ENCODE assay signal across 1 cellular context in genomic region chr12:6336079-6336858, GRCh38.
A peak's percentile ranks its signal among the peaks of the same experiment; 100 is the strongest.
TF ChIP-seq lines count a peak whose summit lies in the region.

No MANE protein-coding gene starts in this region.

TF ChIP-seq in K562, 482 proteins besides CTCF, POLR2A, EP300 and RAD21 (continued from another document and continues in another):
- TF ChIP-seq ZNF318 (IDR thresholded peaks at IDR 0.05; ENCODE audit: borderline replicate concordance in 1 of 2, low read depth in 1 of 2) (peak in 1 of 2 experiments; percentile 61; a peak in 1 of 4 replicates), ETV1 (tag; conservative IDR thresholded peaks at IDR 0.05; ENCODE audit: low read depth) (peak; percentile 36), MAFG (tag; conservative IDR thresholded peaks at IDR 0.05) (peak; percentile 99), VEZF1 (CRISPR knock-in tag; IDR thresholded peaks at IDR 0.05) (peak; percentile 81), MTF1 (CRISPR knock-in tag; IDR thresholded peaks at IDR 0.05; ENCODE audit: borderline replicate concordance) (no peak), ZNF134 (CRISPR knock-in tag; conservative IDR thresholded peaks at IDR 0.05) (no peak), CBFB (CRISPR knock-in tag; IDR thresholded peaks at IDR 0.05) (no peak), CBX3 (IDR thresholded peaks at IDR 0.05; ENCODE audit: borderline replicate concordance in 1 of 2, low read length in 2 of 2) (no peak; a peak in 1 of 3 replicates), NBN (IDR thresholded peaks at IDR 0.05; ENCODE audit: low read depth) (0 out of 2 replicates have a peak, but pooled peaks have one; percentile 51), NFE2L1 (tag; IDR thresholded peaks at IDR 0.05; ENCODE audit: borderline replicate concordance, low read depth) (peak; percentile 90), POLR2AphosphoS5 (IDR thresholded peaks at IDR 0.05; ENCODE audit: control insufficient read depth, insufficient read depth, low read depth, low read length) (peak; percentile 46), PRDM10 (IDR thresholded peaks at IDR 0.05; ENCODE audit: partially characterized antibody) (peak; percentile 84), SMARCA5 (IDR thresholded peaks at IDR 0.05) (0 out of 2 replicates have a peak, but pooled peaks have one; percentile 35), SMAD1 (IDR thresholded peaks at IDR 0.05; ENCODE audit: low read depth, low read length, partially characterized antibody) (peak; percentile 37), ERF (CRISPR knock-in tag; IDR thresholded peaks at IDR 0.05) (0 out of 2 replicates have a peak, but pooled peaks have one; percentile 32), TGIF2 (CRISPR knock-in tag; IDR thresholded peaks at IDR 0.05) (no peak), NFIC (IDR thresholded peaks at IDR 0.05) (peak; percentile 67), TCF3 (CRISPR knock-in tag; IDR thresholded peaks at IDR 0.05) (peak; percentile 5; the same call in 1 of the 2 replicates), TOE1 (IDR thresholded peaks at IDR 0.05; ENCODE audit: borderline replicate concordance) (peak; percentile 69; the same call in 1 of the 2 replicates), TOE1 (CRISPR knock-in tag; IDR thresholded peaks at IDR 0.05; ENCODE audit: borderline replicate concordance, low read depth) (no peak), SAP30 (IDR thresholded peaks at IDR 0.05; ENCODE audit: borderline replicate concordance, insufficient read depth, low read depth, low read length, poor library complexity, severe bottlenecking) (peak; percentile 59), MAFK (IDR thresholded peaks at IDR 0.05; ENCODE audit: low read length) (peak; percentile 98), SUPT5H (IDR thresholded peaks at IDR 0.05) (peak; percentile 76), TEAD4 (IDR thresholded peaks at IDR 0.05; ENCODE audit: low read length) (peak; percentile 38; the same call in 1 of the 2 replicates), TEAD4 (CRISPR knock-in tag; IDR thresholded peaks at IDR 0.05; ENCODE audit: borderline replicate concordance) (no peak), FOSL1 (tag; conservative IDR thresholded peaks at IDR 0.05) (peak; percentile 95), MGA (IDR thresholded peaks at IDR 0.05) (peak; percentile 73), MTA2 (IDR thresholded peaks at IDR 0.05; ENCODE audit: low read depth) (peak; percentile 39; the same call in 1 of the 2 replicates), GATAD2B (IDR thresholded peaks at IDR 0.05; ENCODE audit: borderline replicate concordance) (0 out of 2 replicates have a peak, but pooled peaks have one; percentile 64), ZNF444 (CRISPR knock-in tag; IDR thresholded peaks at IDR 0.05) (no peak), SIN3A (IDR thresholded peaks at IDR 0.05; ENCODE audit: borderline replicate concordance in 2 of 2, control insufficient read depth in 1 of 2, low read depth in 2 of 2, low read length in 2 of 2) (peak in 1 of 2 experiments; percentile 66; a peak in 1 of 4 replicates)
